25 cellular contexts compared by ENCODE assay signal in genomic region chr11:1734571-1735081, GRCh38. TPM values are rescaled to one million over a fixed set of nuclear protein-coding genes. Genes with fewer than 3 reads are reported as not detected.
DNase-seq lines count a peak whose midpoint lies in the region; ATAC-seq, FAIRE-seq and TF ChIP-seq lines count a peak whose summit lies in the region.
"Had no signal": no experiment of that assay in that cellular context is flagged by ENCODE, and none has a peak within 500 bp of the region (broad histone marks: within the 10 kb centered on the region; RNA-seq: fewer than 3 reads in every experiment).

No MANE protein-coding gene starts in this region.

- H3K4me1 Mint-ChIP-seq in activated naive CD8-positive, alpha-beta T cell treated with anti-CD3 and anti-CD28 coated beads, Interleukin-2, amount 10 ng/mL, durations not matched to agents 7 days and 5 days = peaks cover 35% of the 10 kb centered on the region
- peaks cover 26% of the 10 kb centered on the region for H3K4me1 Mint-ChIP-seq in activated naive CD8-positive, alpha-beta T cell treated with anti-CD3 and anti-CD28 coated beads, Interleukin-2, amount 50 U/mL, for 24 hours
- peaks cover 46% of the 10 kb centered on the region for H3K4me1 Mint-ChIP-seq in stimulated activated effector memory CD8-positive, alpha-beta T cell treated with anti-CD3 and anti-CD28 coated beads, Interleukin-12 subunit alpha, Interleukin-12 subunit beta, amount 100 ng/mL, for 72 hours

- peaks cover 33% of the 10 kb centered on the region for H3K27me3 Mint-ChIP-seq in activated naive CD8-positive, alpha-beta T cell treated with anti-CD3 and anti-CD28 coated beads, Interleukin-2, amount 10 ng/mL, durations not matched to agents 7 days and 5 days
- H3K27me3 Mint-ChIP-seq in activated naive CD8-positive, alpha-beta T cell treated with anti-CD3 and anti-CD28 coated beads, Interleukin-2, amount 50 U/mL, for 24 hours = peaks cover 19% of the 10 kb centered on the region

- H3K36me3 ChIP-seq in RWPE2 (ENCODE audit: low read depth) = no peaks in the 10 kb centered on the region

- no peak overlapping the region for H3K27ac ChIP-seq in RWPE2 (ENCODE audit: poor library complexity, severe bottlenecking)
- H3K27ac ChIP-seq: C4-2B had no signal

- TF ChIP-seq CTCF in RWPE2 (IDR thresholded peaks at IDR 0.05; ENCODE audit: poor library complexity, severe bottlenecking) = no peak
- TF ChIP-seq CTCF in D721Med (IDR thresholded peaks at IDR 0.05; ENCODE audit: insufficient read depth, missing control alignments) = no peak

- no peaks in the 10 kb centered on the region for H3K27me3 ChIP-seq in RWPE2 (ENCODE audit: insufficient read depth, poor library complexity, severe bottlenecking)

- DNase-seq in activated naive CD8-positive, alpha-beta T cell treated with anti-CD3 and anti-CD28 coated beads, Interleukin-2, amount 10 ng/mL, durations not matched to agents 7 days and 5 days = no peak
- no peak for DNase-seq in activated naive CD8-positive, alpha-beta T cell treated with anti-CD3 and anti-CD28 coated beads, Interleukin-2, amount 50 U/mL, for 24 hours
- DNase-seq in RWPE2 (ENCODE audit: low spot score) = peak; percentile 36
- DNase-seq in mesenteric fat pad (ENCODE audit: low spot score) = peak; percentile 84
- no peak for DNase-seq in stimulated activated effector memory CD8-positive, alpha-beta T cell treated with anti-CD3 and anti-CD28 coated beads, Interleukin-12 subunit alpha, Interleukin-12 subunit beta, amount 100 ng/mL, for 72 hours (ENCODE audit: low spot score in 2 of 2)
- DNase-seq in D721Med (ENCODE audit: insufficient read length, low spot score) = no peak
- no peak for DNase-seq in NCI-H446 treated with DMSO at 0.1 percent for 48 hours (lab: John Stamatoyannopoulos, UW)
- DNase-seq: 8988T; Calu3; CD8-positive, alpha-beta memory T cell; GDM1; H9; HFFc6; IMR-90; NCI-H1694; NCI-H2081 treated with DMSO at 0.1 percent for 48 hours; NCI-H2171 treated with DMSO at 0.1 percent for 48 hours; NCI-H526; SHP77 had no signal

- no peaks in the 10 kb centered on the region for H3K9me3 ChIP-seq in RWPE2 (ENCODE audit: severe bottlenecking)

- no peaks in the 10 kb centered on the region for H3K36me3 Mint-ChIP-seq in activated naive CD8-positive, alpha-beta T cell treated with anti-CD3 and anti-CD28 coated beads, Interleukin-2, amount 10 ng/mL, durations not matched to agents 7 days and 5 days
- peaks cover 5% of the 10 kb centered on the region for H3K36me3 Mint-ChIP-seq in activated naive CD8-positive, alpha-beta T cell treated with anti-CD3 and anti-CD28 coated beads, Interleukin-2, amount 50 U/mL, for 24 hours (ENCODE audit: low read depth)
- H3K36me3 Mint-ChIP-seq in stimulated activated effector memory CD8-positive, alpha-beta T cell treated with anti-CD3 and anti-CD28 coated beads, Interleukin-12 subunit alpha, Interleukin-12 subunit beta, amount 100 ng/mL, for 72 hours = no peaks in the 10 kb centered on the region

- no peak for FAIRE-seq in D721Med (lab: Jason Lieb, UNC)
- FAIRE-seq: GM19239, HTR-8/SVneo had no signal

- peaks cover 19% of the 10 kb centered on the region for H3K9me3 Mint-ChIP-seq in activated naive CD8-positive, alpha-beta T cell treated with anti-CD3 and anti-CD28 coated beads, Interleukin-2, amount 10 ng/mL, durations not matched to agents 7 days and 5 days
- peaks cover 29% of the 10 kb centered on the region for H3K9me3 Mint-ChIP-seq in activated naive CD8-positive, alpha-beta T cell treated with anti-CD3 and anti-CD28 coated beads, Interleukin-2, amount 50 U/mL, for 24 hours
- peaks cover 19% of the 10 kb centered on the region for H3K9me3 Mint-ChIP-seq in stimulated activated effector memory CD8-positive, alpha-beta T cell treated with anti-CD3 and anti-CD28 coated beads, Interleukin-12 subunit alpha, Interleukin-12 subunit beta, amount 100 ng/mL, for 72 hours

- H3K4me3 Mint-ChIP-seq in activated naive CD8-positive, alpha-beta T cell treated with anti-CD3 and anti-CD28 coated beads, Interleukin-2, amount 10 ng/mL, durations not matched to agents 7 days and 5 days = peak overlapping the region; percentile 49
- H3K4me3 Mint-ChIP-seq in activated naive CD8-positive, alpha-beta T cell treated with anti-CD3 and anti-CD28 coated beads, Interleukin-2, amount 50 U/mL, for 24 hours = no peak overlapping the region
- no peak overlapping the region for H3K4me3 Mint-ChIP-seq in stimulated activated effector memory CD8-positive, alpha-beta T cell treated with anti-CD3 and anti-CD28 coated beads, Interleukin-12 subunit alpha, Interleukin-12 subunit beta, amount 100 ng/mL, for 72 hours
- H3K4me3 Mint-ChIP-seq: H9, HFFc6 had no signal

- no peak for ATAC-seq in activated naive CD8-positive, alpha-beta T cell treated with anti-CD3 and anti-CD28 coated beads, Interleukin-2, amount 10 ng/mL, durations not matched to agents 7 days and 5 days (ENCODE audit: low read depth)
- no peak for ATAC-seq in activated naive CD8-positive, alpha-beta T cell treated with anti-CD3 and anti-CD28 coated beads, Interleukin-2, amount 50 U/mL, for 24 hours
- ATAC-seq in RWPE2 (ENCODE audit: low read depth) (no peak), HG02588 (IDR thresholded peaks at IDR 0.05; ENCODE audit: unreplicated experiment) (no peak)
- ATAC-seq in stimulated activated effector memory CD8-positive, alpha-beta T cell treated with anti-CD3 and anti-CD28 coated beads, Interleukin-12 subunit alpha, Interleukin-12 subunit beta, amount 100 ng/mL, for 72 hours = no peak

- peak overlapping the region; percentile 46 for H3K27ac Mint-ChIP-seq in activated naive CD8-positive, alpha-beta T cell treated with anti-CD3 and anti-CD28 coated beads, Interleukin-2, amount 10 ng/mL, durations not matched to agents 7 days and 5 days
- no peak overlapping the region for H3K27ac Mint-ChIP-seq in activated naive CD8-positive, alpha-beta T cell treated with anti-CD3 and anti-CD28 coated beads, Interleukin-2, amount 50 U/mL, for 24 hours
- H3K27ac Mint-ChIP-seq in stimulated activated effector memory CD8-positive, alpha-beta T cell treated with anti-CD3 and anti-CD28 coated beads, Interleukin-12 subunit alpha, Interleukin-12 subunit beta, amount 100 ng/mL, for 72 hours = peak overlapping the region; percentile 77
- H3K27ac Mint-ChIP-seq: HFFc6 had no signal

- no peaks in the 10 kb centered on the region for H3K4me1 ChIP-seq in RWPE2 (ENCODE audit: insufficient read depth, poor library complexity, severe bottlenecking)

- H3K4me3 ChIP-seq in RWPE2 (ENCODE audit: severe bottlenecking) = no peak overlapping the region

- POLR2A ChIA-PET in activated naive CD8-positive, alpha-beta T cell treated with anti-CD3 and anti-CD28 coated beads, Interleukin-2, amount 10 ng/mL, durations not matched to agents 7 days and 5 days (lab: Charles Lee) = interaction anchor here (0.6 to 1.8 kb wide), 2 partner anchors 15 to 88 kb away, joined by 3 to 6 read pairs; no protein-coding TSS in a partner anchor

RNA-seq across cellular contexts. Expression of gene IFITM10, which starts 15.8 kb away (rescaled TPM):
- 1 to 10 TPM in 1 of 2 experiments, under 1 TPM in 1; 0.82 to 1.3 TPM for total RNA-seq in activated naive CD8-positive, alpha-beta T cell treated with anti-CD3 and anti-CD28 coated beads, Interleukin-2, amount 10 ng/mL, durations not matched to agents 7 days and 5 days
- total RNA-seq in mesenteric fat pad = 1.5 TPM

RNA-seq across cellular contexts. Expression of gene CTSD, which starts 29.1 kb away (rescaled TPM):
- total RNA-seq in activated naive CD8-positive, alpha-beta T cell treated with anti-CD3 and anti-CD28 coated beads, Interleukin-2, amount 10 ng/mL, durations not matched to agents 7 days and 5 days = 100 to 1,000 TPM; 192 to 208 TPM
- total RNA-seq in mesenteric fat pad = 940 TPM

RNA-seq across cellular contexts. Expression of gene KRTAP5-6, which starts 37.6 kb away (rescaled TPM):
- total RNA-seq in activated naive CD8-positive, alpha-beta T cell treated with anti-CD3 and anti-CD28 coated beads, Interleukin-2, amount 10 ng/mL, durations not matched to agents 7 days and 5 days = not detected
- total RNA-seq in mesenteric fat pad = not detected
- total RNA-seq: Calu3; CD8-positive, alpha-beta memory T cell; H9; HFFc6; IMR-90; MCF 10A; OCI-LY7 had no signal

Comparison
In these comparisons a context has a peak if more than half of its experiments do, and no peak if none do; other contexts are left out.
1. DNase-seq: peak in RWPE2 (single experiment) and mesenteric fat pad (single experiment); none in activated naive CD8-positive, alpha-beta T cell treated with anti-CD3 and anti-CD28 coated beads, Interleukin-2, amount 10 ng/mL, durations not matched to agents 7 days and 5 days (single experiment), activated naive CD8-positive, alpha-beta T cell treated with anti-CD3 and anti-CD28 coated beads, Interleukin-2, amount 50 U/mL, for 24 hours (single experiment), stimulated activated effector memory CD8-positive, alpha-beta T cell treated with anti-CD3 and anti-CD28 coated beads, Interleukin-12 subunit alpha, Interleukin-12 subunit beta, amount 100 ng/mL, for 72 hours (0 of 2), D721Med (single experiment) and NCI-H446 treated with DMSO at 0.1 percent for 48 hours (single experiment).